Comparison of ENCODE assay signal across 1 cellular context in the genomic region with DNA sequence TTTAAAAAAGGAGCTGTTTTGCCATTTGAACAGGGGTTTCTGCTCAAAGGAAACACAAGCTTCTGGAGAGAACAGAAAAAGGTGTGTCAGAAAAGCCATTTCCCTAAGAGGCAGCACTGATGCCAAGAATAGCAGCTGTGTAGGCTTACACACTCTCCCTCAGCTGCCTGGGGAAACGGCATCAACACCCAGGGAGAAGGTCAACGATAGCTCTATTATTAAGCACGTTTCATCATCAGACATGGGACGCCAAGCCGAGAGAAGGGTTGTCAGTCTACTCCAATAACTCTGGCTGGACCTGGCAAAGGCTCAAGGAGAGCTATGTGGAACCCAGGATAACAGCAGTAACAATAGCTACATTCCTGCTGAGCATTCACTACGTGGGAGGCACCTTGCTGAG.
TF ChIP-seq lines count a peak whose summit lies in the region.

No MANE protein-coding gene starts in this region.

TF ChIP-seq in GM23338, 12 proteins besides CTCF, POLR2A, EP300 and RAD21 (continued from another document):
- no peak for TF ChIP-seq CREB1 (CRISPR knock-in tag; IDR thresholded peaks at IDR 0.05; ENCODE audit: low read depth)
- TF ChIP-seq EZH2 (IDR thresholded peaks at IDR 0.05; ENCODE audit: low read depth, unreplicated experiment), result no peak
- no peak for TF ChIP-seq NANOG (IDR thresholded peaks at IDR 0.05; ENCODE audit: borderline replicate concordance)
- no peak for TF ChIP-seq JUNB (IDR thresholded peaks at IDR 0.05; ENCODE audit: unreplicated experiment)
